ENCODE assay signal across 12 cellular contexts in genomic region chr7:75480313-75480712, GRCh38. TPM values are rescaled to one million over a fixed set of nuclear protein-coding genes. Genes with fewer than 3 reads are reported as not detected.
A peak's percentile ranks its signal among the peaks of the same experiment; 100 is the strongest.
DNase-seq lines count a peak whose midpoint lies in the region; ATAC-seq, FAIRE-seq and TF ChIP-seq lines count a peak whose summit lies in the region.
"Not testable (repeated sequence)": the region's sequence is repeated elsewhere in the genome, so short reads cannot be mapped to it uniquely, and the experiment has no call there.
"Had no signal": no experiment of that assay in that cellular context is flagged by ENCODE, and none has a peak within 500 bp of the region (broad histone marks: within the 10 kb centered on the region; RNA-seq: fewer than 3 reads in every experiment).

No MANE protein-coding gene starts in this region.

- not testable (repeated sequence) for H2AFZ ChIP-seq in HepG2 (ENCODE audit: low read length)

- TF ChIP-seq POLR2A in HepG2 (IDR thresholded peaks at IDR 0.05; ENCODE audit: insufficient read depth in 1 of 2, low read depth in 2 of 2, low read length in 2 of 2): not testable (repeated sequence)

- not testable (repeated sequence) for H3K4me3 ChIP-seq in HepG2 (replicated peaks in 1 of 3; ENCODE audit: insufficient read depth in 1 of 3, low read depth in 2 of 3, low read length in 3 of 3)

- not testable (repeated sequence) for DNase-seq in HepG2 (ENCODE audit: low spot score)

- POLR2A ChIA-PET in HepG2 (lab: Yijun Ruan, JAX): not testable (repeated sequence)

- H3K27ac ChIP-seq in HepG2 (ENCODE audit: extremely low read length, insufficient read depth, low read length): not testable (repeated sequence)

- TF ChIP-seq CTCF in HepG2 (CRISPR knock-in tag; IDR thresholded peaks at IDR 0.05): not testable (repeated sequence)

- CTCF ChIA-PET in HepG2 (lab: Yijun Ruan, JAX; ENCODE audit: low intra/inter-chr PET ratio, low total read pairs): not testable (repeated sequence)

- not testable (repeated sequence) for H3K4me1 ChIP-seq in HepG2 (ENCODE audit: insufficient read depth, low read length)

- not testable (repeated sequence) for H3K9ac ChIP-seq in HepG2 (ENCODE audit: insufficient read depth, low read depth, low read length)

- not testable (repeated sequence) for FAIRE-seq in HepG2 (lab: Jason Lieb, UNC)

- intact Hi-C loops in HepG2 (cut with micrococcal nuclease; ENCODE audit: unreplicated experiment): not testable (repeated sequence)

- not testable (repeated sequence) for H3K36me3 ChIP-seq in HepG2 (replicated peaks in 1 of 2; ENCODE audit: control insufficient read depth in 1 of 2, insufficient read depth in 2 of 2, low read length in 2 of 2)

- in situ Hi-C loops in HepG2 (cut with HindIII; ENCODE audit: extremely low pct_ligation_motif_present, low pct_unique_long_range_greater_than_20kb): not testable (repeated sequence)

- not testable (repeated sequence) for ATAC-seq in HepG2

- not testable (repeated sequence) for BruUV-seq in HepG2 (replicated peaks; lab: Mats Ljungman, UMichigan)

- H3K4me2 ChIP-seq in HepG2 (ENCODE audit: low read depth, low read length): not testable (repeated sequence)

- H3K9me3 ChIP-seq in HepG2 (ENCODE audit: low read length): not testable (repeated sequence)

- peaks cover 15% of the 10 kb centered on the region for H3K79me2 ChIP-seq in HepG2 (ENCODE audit: insufficient read depth, low read length)

- H4K20me1 ChIP-seq in HepG2 (ENCODE audit: insufficient read depth, low read length): not testable (repeated sequence)

- not testable (repeated sequence) for TF ChIP-seq EP300 in HepG2 (IDR thresholded peaks at IDR 0.05; ENCODE audit: low read depth in 2 of 2, low read length in 2 of 2); HepG2 (CRISPR knock-in tag; IDR thresholded peaks at IDR 0.05; ENCODE audit: borderline replicate concordance)

- TF ChIP-seq RAD21 in HepG2 (CRISPR knock-in tag; IDR thresholded peaks at IDR 0.05): not testable (repeated sequence)

- not testable (repeated sequence) for H3K27me3 ChIP-seq in HepG2 (ENCODE audit: control insufficient read depth in 1 of 2, insufficient read depth in 2 of 2, low read length in 2 of 2)

TF ChIP-seq in HepG2, 621 proteins besides CTCF, POLR2A, EP300 and RAD21:
- peak; percentile 100 for TF ChIP-seq ZNF614 (CRISPR knock-in tag; IDR thresholded peaks at IDR 0.05; ENCODE audit: borderline replicate concordance)

RNA-seq across cellular contexts. Expression of gene POM121C, which starts 5.8 kb away (rescaled TPM):
- total RNA-seq in HepG2 (2016; rRNA removed; fragmentation: Illumina TruSeq; extraction: Trizol): 7.3 and 14.0 TPM in 2 replicates
- total RNA-seq in HepG2 (2016; cell fraction: cytosol; rRNA removed; fragmentation: Illumina TruSeq; extraction: Trizol; ENCODE audit: low read depth): 14.2 and 15.1 TPM in 2 replicates
- total RNA-seq in HepG2 (2016; cell fraction: insoluble cytoplasmic fraction; rRNA removed; fragmentation: Illumina TruSeq; extraction: Trizol): 6.8 and 11.3 TPM in 2 replicates
- total RNA-seq in HepG2 (2016; cell fraction: membrane; rRNA removed; fragmentation: Illumina TruSeq; extraction: Trizol): 8.7 and 10.4 TPM in 2 replicates
- 16.1 and 21.5 TPM in 2 replicates for total RNA-seq in HepG2 (2016; cell fraction: nucleus; rRNA removed; fragmentation: Illumina TruSeq; extraction: Trizol)
- 15.2 and 20.2 TPM in 2 replicates for polyA plus RNA-seq in HepG2 (2011; rRNA removed)
- polyA plus RNA-seq in HepG2 (2011; cell fraction: cytosol; rRNA removed): 7.7 and 9.1 TPM in 2 replicates
- polyA plus RNA-seq in HepG2 (2011; cell fraction: nucleus; rRNA removed): 36.8 and 37.5 TPM in 2 replicates
- 28.4 and 50.6 TPM in 2 replicates for polyA plus RNA-seq in HepG2 (2012)
- 2.0 TPM in 2 replicates for polyA plus RNA-seq in HepG2 (2016; cell fraction: cytosol; fragmentation: Illumina TruSeq; extraction: Trizol; ENCODE audit: low read depth)
- polyA plus RNA-seq in HepG2 (2016; cell fraction: insoluble cytoplasmic fraction; fragmentation: Illumina TruSeq; extraction: Trizol; ENCODE audit: low read depth): 16.9 and 20.8 TPM in 2 replicates
- 6.3 and 6.6 TPM in 2 replicates for polyA plus RNA-seq in HepG2 (2016; cell fraction: membrane; fragmentation: Illumina TruSeq; extraction: Trizol; ENCODE audit: low read depth)
- polyA plus RNA-seq in HepG2 (2016; cell fraction: nucleus; fragmentation: Illumina TruSeq; extraction: Trizol; ENCODE audit: insufficient read depth, low read depth): 58.5 and 67.5 TPM in 2 replicates
- polyA minus RNA-seq in HepG2 (2011; rRNA and poly(A)+ RNA removed; ENCODE audit: low replicate concordance): 18.5 and 37.4 TPM in 2 replicates
- 18.8 and 20.8 TPM in 2 replicates for polyA minus RNA-seq in HepG2 (2011; cell fraction: cytosol; rRNA and poly(A)+ RNA removed)
- 29.4 and 32.4 TPM in 2 replicates for polyA minus RNA-seq in HepG2 (2011; cell fraction: nucleus; rRNA and poly(A)+ RNA removed)

RNA-seq across cellular contexts. Expression of gene SPDYE5, which starts 11.8 kb away (rescaled TPM):
- not detected in 2 replicates for total RNA-seq in HepG2 (2016; rRNA removed; fragmentation: Illumina TruSeq; extraction: Trizol)
- total RNA-seq in HepG2 (2016; cell fraction: cytosol; rRNA removed; fragmentation: Illumina TruSeq; extraction: Trizol; ENCODE audit: low read depth): not detected in 2 replicates
- total RNA-seq in HepG2 (2016; cell fraction: insoluble cytoplasmic fraction; rRNA removed; fragmentation: Illumina TruSeq; extraction: Trizol): not detected in 2 replicates
- not detected in 2 replicates for total RNA-seq in HepG2 (2016; cell fraction: membrane; rRNA removed; fragmentation: Illumina TruSeq; extraction: Trizol)
- not detected in 2 replicates for total RNA-seq in HepG2 (2016; cell fraction: nucleus; rRNA removed; fragmentation: Illumina TruSeq; extraction: Trizol)
- polyA plus RNA-seq in HepG2 (2011; rRNA removed): not detected in 2 replicates
- polyA plus RNA-seq in HepG2 (2011; cell fraction: cytosol; rRNA removed): not detected in 2 replicates
- not detected in 2 replicates for polyA plus RNA-seq in HepG2 (2011; cell fraction: nucleus; rRNA removed)
- 0.25 and 0.32 TPM in 2 replicates for polyA plus RNA-seq in HepG2 (2012)
- polyA plus RNA-seq in HepG2 (2016; cell fraction: cytosol; fragmentation: Illumina TruSeq; extraction: Trizol; ENCODE audit: low read depth): not detected in 2 replicates
- polyA plus RNA-seq in HepG2 (2016; cell fraction: insoluble cytoplasmic fraction; fragmentation: Illumina TruSeq; extraction: Trizol; ENCODE audit: low read depth): not detected in 2 replicates
- polyA plus RNA-seq in HepG2 (2016; cell fraction: membrane; fragmentation: Illumina TruSeq; extraction: Trizol; ENCODE audit: low read depth): not detected in 2 replicates
- not detected in 2 replicates for polyA plus RNA-seq in HepG2 (2016; cell fraction: nucleus; fragmentation: Illumina TruSeq; extraction: Trizol; ENCODE audit: insufficient read depth, low read depth)
- polyA minus RNA-seq in HepG2 (2011; rRNA and poly(A)+ RNA removed; ENCODE audit: low replicate concordance): not detected in 2 replicates
- not detected in 2 replicates for polyA minus RNA-seq in HepG2 (2011; cell fraction: cytosol; rRNA and poly(A)+ RNA removed)
- not detected in 2 replicates for polyA minus RNA-seq in HepG2 (2011; cell fraction: nucleus; rRNA and poly(A)+ RNA removed)
- total RNA-seq: A172; A673; B cell; Caco-2; Calu3; CD4-positive, CD25-positive, alpha-beta regulatory T cell; CD8-positive, alpha-beta memory T cell; Daoy had no signal
- polyA plus RNA-seq: A549, AG04450, CD14-positive monocyte had no signal
